In the genomic region with DNA sequence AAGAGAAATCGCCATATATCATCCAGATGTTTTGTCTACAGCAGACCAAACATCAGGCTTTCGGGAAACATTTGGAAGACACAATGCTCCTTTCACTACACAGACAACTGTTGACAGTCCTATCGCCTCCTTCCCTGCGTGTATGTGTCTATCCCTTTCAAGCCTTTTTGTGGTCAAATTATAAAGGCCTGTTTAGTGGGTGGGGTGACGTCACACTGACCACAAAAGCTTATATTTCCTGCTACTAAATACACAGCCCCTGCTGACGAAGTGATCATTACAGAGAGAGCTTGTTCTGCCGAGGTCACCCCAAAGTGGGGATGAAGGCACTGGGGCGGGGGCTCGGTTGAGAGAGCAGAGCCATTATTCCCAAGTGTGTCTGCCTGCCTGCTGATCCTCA, we compare ENCODE assay signal across 8 cellular contexts.
A peak's percentile ranks its signal among the peaks of the same experiment; 100 is the strongest.
DNase-seq lines count a peak whose midpoint lies in the region; FAIRE-seq and TF ChIP-seq lines count a peak whose summit lies in the region.

No MANE protein-coding gene starts in this region.

- POLR2A ChIA-PET in SK-N-SH (lab: Yijun Ruan, JAX): no interaction called here

- peaks cover 0 to 11% of the 10 kb centered on the region in 2 experiments; a peak in 2 of 4 replicates for H3K4me1 ChIP-seq in SK-N-SH (ENCODE audit: control insufficient read depth in 1 of 2, insufficient read depth in 2 of 2, low read depth in 1 of 2, low read length in 1 of 2)
- no peaks in the 10 kb centered on the region for H3K4me1 ChIP-seq in kidney (ENCODE audit: control insufficient read depth in 1 of 2, insufficient read depth in 1 of 2, low read depth in 1 of 2, low read length in 2 of 2)

- no peak overlapping the region for H3K9ac ChIP-seq in SK-N-SH
- H3K9ac ChIP-seq in kidney (ENCODE audit: low read length in 2 of 2): no peak overlapping the region

- H3F3A ChIP-seq in SK-N-SH (replicated peaks; ENCODE audit: insufficient read depth): no peaks in the 10 kb centered on the region

- H3K27ac ChIP-seq in SK-N-SH (ENCODE audit: low read depth in 2 of 2, low read length in 1 of 2): no peak overlapping the region
- no peak overlapping the region for H3K27ac ChIP-seq in kidney (ENCODE audit: low read depth in 2 of 2, low read length in 2 of 2)

- peak overlapping the region; percentile 47; the same call in 1 of the 2 replicates for H2AFZ ChIP-seq in SK-N-SH (ENCODE audit: low read depth)

- no peak for TF ChIP-seq RAD21 in SK-N-SH (IDR thresholded peaks at IDR 0.05; ENCODE audit: low read length)

- WGBS in SK-N-SH (ENCODE audit: low lambda C conversion rate): 66% methylated on average over 9 of the region's 9 CpGs

- H3K4me3 ChIP-seq in SK-N-SH (ENCODE audit: low read depth in 2 of 2, low read length in 1 of 2) (no peak overlapping the region), kidney (ENCODE audit: low read length in 2 of 2) (no peak overlapping the region)

- TF ChIP-seq EP300 in SK-N-SH (IDR thresholded peaks at IDR 0.05; ENCODE audit: borderline replicate concordance in 1 of 2, low read depth in 1 of 2, low read length in 1 of 2): no peak

- no peaks in the 10 kb centered on the region for H3K9me2 ChIP-seq in SK-N-SH

- H3K79me2 ChIP-seq in SK-N-SH (ENCODE audit: insufficient read depth): no peaks in the 10 kb centered on the region

- TF ChIP-seq CTCF in SK-N-SH (IDR thresholded peaks at IDR 0.05) (no peak), kidney (IDR thresholded peaks at IDR 0.05; ENCODE audit: borderline replicate concordance, extremely low read depth, insufficient read depth) (no peak)

- H3K9me3 ChIP-seq in SK-N-SH: no peaks in the 10 kb centered on the region
- H3K9me3 ChIP-seq in kidney (ENCODE audit: control insufficient read depth in 1 of 2, low read length in 2 of 2): no peaks in the 10 kb centered on the region

- no peaks in the 10 kb centered on the region for H3K27me3 ChIP-seq in SK-N-SH (ENCODE audit: insufficient read depth)

- H3K4me2 ChIP-seq in SK-N-SH: no peak overlapping the region

- CTCF ChIA-PET in SK-N-SH (lab: Yijun Ruan, JAX): interaction anchor here (0.6 to 1.6 kb wide), 3 partner anchors 348 to 465 kb away, joined by 3 to 7 read pairs (median 3); no protein-coding TSS in a partner anchor

- no peak for TF ChIP-seq POLR2A in H54 (IDR thresholded peaks at IDR 0.05; ENCODE audit: low read depth, low read length)

- FAIRE-seq in H54 (lab: Jason Lieb, UNC): peak; percentile 64
- no peak for FAIRE-seq in kidney (lab: Jason Lieb, UNC)

- no peaks in the 10 kb centered on the region for H4K20me1 ChIP-seq in SK-N-SH (ENCODE audit: insufficient read depth)

- DNase-seq in A172 (ENCODE audit: low spot score) (peak; percentile 94), H54 (ENCODE audit: insufficient read length, low spot score) (no peak), SK-N-SH (no peak), fibroblast of gingiva (ENCODE audit: low read depth) (peak; percentile 65), kidney (no peak), NCI-H1048 (lab: John Stamatoyannopoulos, UW) (no peak), NCI-H1092 treated with DMSO at 0.1 percent for 48 hours (lab: John Stamatoyannopoulos, UW) (no peak)
- DNase-seq in stimulated activated CD4-positive, alpha-beta T cell treated with anti-CD3 and anti-CD28 coated beads, Interleukin-2, amount 100 ng/mL, for 48 hours: peak; percentile 5 to 18

- intact Hi-C loops in kidney (cut with DNase I): no loop called here

- H3K36me3 ChIP-seq in SK-N-SH (replicated peaks in 1 of 2; ENCODE audit: control insufficient read depth in 1 of 2, insufficient read depth in 2 of 2, low read length in 1 of 2) (no peaks in the 10 kb centered on the region), kidney (ENCODE audit: control insufficient read depth in 1 of 2, insufficient read depth in 2 of 2, low read length in 2 of 2) (no peaks in the 10 kb centered on the region)

TF ChIP-seq in SK-N-SH, 30 proteins besides CTCF, POLR2A, EP300 and RAD21:
- TF ChIP-seq, protein P1, sequence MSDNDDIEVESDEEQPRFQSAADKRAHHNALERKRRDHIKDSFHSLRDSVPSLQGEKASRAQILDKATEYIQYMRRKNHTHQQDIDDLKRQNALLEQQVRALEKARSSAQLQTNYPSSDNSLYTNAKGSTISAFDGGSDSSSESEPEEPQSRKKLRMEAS (IDR thresholded peaks at IDR 0.05; ENCODE audit: low read depth): no peak
- TF ChIP-seq TCF12 (IDR thresholded peaks at IDR 0.05) (peak; percentile 39), RFX5 (IDR thresholded peaks at IDR 0.05; ENCODE audit: low read length) (no peak)

Comparison
In these comparisons a context has a peak if more than half of its experiments do, and no peak if none do; other contexts are left out.
1. DNase-seq: peak in A172 (single experiment), fibroblast of gingiva (single experiment) and stimulated activated CD4-positive, alpha-beta T cell treated with anti-CD3 and anti-CD28 coated beads, Interleukin-2, amount 100 ng/mL, for 48 hours (2 of 2); none in H54 (single experiment), SK-N-SH (single experiment), kidney (single experiment), NCI-H1048 (single experiment) and NCI-H1092 treated with DMSO at 0.1 percent for 48 hours (single experiment).